ENCODE assay signal across 16 cellular contexts in genomic region chr2:190903693-190904450, GRCh38. TPM values are rescaled to one million over a fixed set of nuclear protein-coding genes. Genes with fewer than 3 reads are reported as not detected.
DNase-seq lines count a peak whose midpoint lies in the region; TF ChIP-seq lines count a peak whose summit lies in the region.
"Had no signal": no experiment of that assay in that cellular context is flagged by ENCODE, and none has a peak within 500 bp of the region (broad histone marks: within the 10 kb centered on the region; RNA-seq: fewer than 3 reads in every experiment).

No MANE protein-coding gene starts in this region.

- no peak for DNase-seq in T-helper 2 cell treated with Interferon-gamma antibody and Interleukin-4, amounts not matched to agents 5 μg/mL and 100 μg/mL, for 36 hours (ENCODE audit: low spot score)
- DNase-seq in T-helper 2 cell (no peak), SK-N-SH (no peak), brain microvascular endothelial cell (no peak), osteocyte (ENCODE audit: extremely low spot score, unreplicated experiment) (no peak), stomach (no peak), H7 (no peak)
- no peak for DNase-seq in activated CD8-positive, alpha-beta memory T cell treated with anti-CD3 and anti-CD28 coated beads, Interleukin-2, amount 50 U/mL, for 48 hours
- DNase-seq: 8988T; activated CD4-positive, alpha-beta T cell treated with anti-CD3 and anti-CD28 coated beads, Interleukin-2, amount 50 U/mL, for 4 hours; H9; mesendoderm; substantia nigra; T-helper 9 cell had no signal

- no peak overlapping the region for H2AFZ ChIP-seq in SK-N-SH (ENCODE audit: low read depth)

- no peaks in the 10 kb centered on the region for H3K9me3 Mint-ChIP-seq in T-helper 2 cell treated with Interferon-gamma antibody and Interleukin-4, amounts not matched to agents 5 μg/mL and 100 μg/mL, for 36 hours
- no peaks in the 10 kb centered on the region for H3K9me3 Mint-ChIP-seq in osteocyte (ENCODE audit: unreplicated experiment)
- H3K9me3 Mint-ChIP-seq: CD14-positive monocyte, H9, IgD-negative memory B cell had no signal

- no peak for TF ChIP-seq RAD21 in SK-N-SH (IDR thresholded peaks at IDR 0.05; ENCODE audit: low read length)

- CTCF ChIA-PET in SK-N-SH (lab: Yijun Ruan, JAX) = interaction anchor here (0.6 to 1.1 kb wide), 3 partner anchors 14 to 53 kb away, joined by 3 to 4 read pairs (median 4); no protein-coding TSS in a partner anchor

- H3K9me3 ChIP-seq in SK-N-SH = no peaks in the 10 kb centered on the region
- H3K9me3 ChIP-seq in stomach = no peaks in the 10 kb centered on the region

- peaks cover 82 to 87% of the 10 kb centered on the region in 2 experiments for H3K36me3 ChIP-seq in SK-N-SH (replicated peaks in 1 of 2; ENCODE audit: control insufficient read depth in 1 of 2, insufficient read depth in 2 of 2, low read length in 1 of 2)
- H3K36me3 ChIP-seq in brain microvascular endothelial cell (replicated peaks) = peaks cover 39% of the 10 kb centered on the region
- peaks cover 5 to 69% (median 60%) of the 10 kb centered on the region in 4 donors for H3K36me3 ChIP-seq in stomach
- H3K36me3 ChIP-seq in H7 (replicated peaks; ENCODE audit: control insufficient read depth, insufficient read depth, low read length) = peaks cover 1% of the 10 kb centered on the region; the same call in 1 of the 2 replicates

- H3K4me1 ChIP-seq in SK-N-SH (ENCODE audit: control insufficient read depth in 1 of 2, insufficient read depth in 2 of 2, low read depth in 1 of 2, low read length in 1 of 2) = peaks cover 3 to 7% of the 10 kb centered on the region in 2 experiments; a peak in 3 of 4 replicates
- peaks cover 0 to 11% (median 0%) of the 10 kb centered on the region in 4 donors for H3K4me1 ChIP-seq in stomach

- H3F3A ChIP-seq in SK-N-SH (replicated peaks; ENCODE audit: insufficient read depth) = peaks cover 68% of the 10 kb centered on the region

- H3K79me2 ChIP-seq in SK-N-SH (ENCODE audit: insufficient read depth) = peaks cover 58% of the 10 kb centered on the region

- no peaks in the 10 kb centered on the region for H3K27me3 Mint-ChIP-seq in T-helper 2 cell treated with Interferon-gamma antibody and Interleukin-4, amounts not matched to agents 5 μg/mL and 100 μg/mL, for 36 hours (ENCODE audit: low read depth)
- H3K27me3 Mint-ChIP-seq in osteocyte (ENCODE audit: unreplicated experiment) = no peaks in the 10 kb centered on the region
- H3K27me3 Mint-ChIP-seq: IgD-negative memory B cell had no signal

- H3K27ac ChIP-seq in SK-N-SH (ENCODE audit: low read depth in 2 of 2, low read length in 1 of 2) = peak overlapping the region; percentile 47 to 66; a peak in 3 of 4 replicates
- H3K27ac ChIP-seq in brain microvascular endothelial cell = peak overlapping the region; percentile 51
- no peak overlapping the region for H3K27ac ChIP-seq in stomach

- H3K4me3 Mint-ChIP-seq in T-helper 2 cell treated with Interferon-gamma antibody and Interleukin-4, amounts not matched to agents 5 μg/mL and 100 μg/mL, for 36 hours = no peak overlapping the region
- H3K4me3 Mint-ChIP-seq in osteocyte (ENCODE audit: unreplicated experiment) = no peak overlapping the region
- H3K4me3 Mint-ChIP-seq: CD14-positive monocyte, H9, IgD-negative memory B cell had no signal

- in situ Hi-C loops in brain microvascular endothelial cell (cut with HindIII; ENCODE audit: low pct_ligation_motif_present, low sequenced_read_pairs) = no loop called here

- no peaks in the 10 kb centered on the region for H3K9me2 ChIP-seq in SK-N-SH

- no peak overlapping the region for H3K4me2 ChIP-seq in SK-N-SH

- no peak overlapping the region; the same call in 1 of the 2 replicates for H3K9ac ChIP-seq in SK-N-SH

- 91% methylated on average over 1 of the region's 1 CpG for WGBS in SK-N-SH (ENCODE audit: low lambda C conversion rate)
- WGBS in stomach, 5 donors = 55 to 83% (median 73%) methylated on average over 1 of the region's 1 CpG

- no peak for TF ChIP-seq POLR2A in stomach (IDR thresholded peaks at IDR 0.05)

- intact Hi-C loops in stomach (cut with DNase I; ENCODE audit: low total_unique reads) = no loop called here

- H3K4me3 ChIP-seq in SK-N-SH (ENCODE audit: low read depth in 2 of 2, low read length in 1 of 2) (no peak overlapping the region), brain microvascular endothelial cell (ENCODE audit: low read depth, low read length) (no peak overlapping the region), stomach (no peak overlapping the region), H7 (ENCODE audit: insufficient read depth, low read depth, low read length) (no peak overlapping the region)

- POLR2A ChIA-PET in SK-N-SH (lab: Yijun Ruan, JAX) = interaction anchor here (0.7 kb wide), 1 partner anchor 20 kb away, joined by 3 read pairs; no protein-coding TSS in a partner anchor

- H3K4me1 Mint-ChIP-seq in T-helper 2 cell treated with Interferon-gamma antibody and Interleukin-4, amounts not matched to agents 5 μg/mL and 100 μg/mL, for 36 hours (ENCODE audit: low read depth) = peaks cover 10% of the 10 kb centered on the region
- H3K4me1 Mint-ChIP-seq in osteocyte (ENCODE audit: unreplicated experiment) = peaks cover 42% of the 10 kb centered on the region
- H3K4me1 Mint-ChIP-seq: CD14-positive monocyte had no signal

- H4K20me1 ChIP-seq in SK-N-SH (ENCODE audit: insufficient read depth) = no peaks in the 10 kb centered on the region

- peak overlapping the region; percentile 8 for H3K27ac Mint-ChIP-seq in T-helper 2 cell treated with Interferon-gamma antibody and Interleukin-4, amounts not matched to agents 5 μg/mL and 100 μg/mL, for 36 hours
- H3K27ac Mint-ChIP-seq in osteocyte (ENCODE audit: unreplicated experiment) = peak overlapping the region; percentile 78
- H3K27ac Mint-ChIP-seq: CD14-positive monocyte had no signal

- H3K27me3 ChIP-seq in SK-N-SH (ENCODE audit: insufficient read depth) (no peaks in the 10 kb centered on the region), brain microvascular endothelial cell (replicated peaks) (no peaks in the 10 kb centered on the region), stomach (no peaks in the 10 kb centered on the region), H7 (ENCODE audit: control insufficient read depth, insufficient read depth, low read length) (no peaks in the 10 kb centered on the region)

- no peak for TF ChIP-seq EP300 in SK-N-SH (IDR thresholded peaks at IDR 0.05; ENCODE audit: borderline replicate concordance in 1 of 2, low read depth in 1 of 2, low read length in 1 of 2)
- TF ChIP-seq EP300 in stomach (IDR thresholded peaks at IDR 0.05) = no peak

- no peak for TF ChIP-seq CTCF in SK-N-SH (IDR thresholded peaks at IDR 0.05)
- TF ChIP-seq CTCF in brain microvascular endothelial cell (IDR thresholded peaks at IDR 0.05; ENCODE audit: low read depth, low read length, missing control alignments) = no peak
- TF ChIP-seq CTCF in osteocyte (IDR thresholded peaks at IDR 0.05) = no peak
- TF ChIP-seq CTCF in stomach (IDR thresholded peaks at IDR 0.05) = no peak

- H3K36me3 Mint-ChIP-seq in T-helper 2 cell treated with Interferon-gamma antibody and Interleukin-4, amounts not matched to agents 5 μg/mL and 100 μg/mL, for 36 hours (ENCODE audit: low read depth) = peaks cover 45% of the 10 kb centered on the region
- peaks cover 43% of the 10 kb centered on the region for H3K36me3 Mint-ChIP-seq in osteocyte (ENCODE audit: unreplicated experiment)

TF ChIP-seq in SK-N-SH, 30 proteins besides CTCF, POLR2A, EP300 and RAD21:
- no peak for TF ChIP-seq ZBTB33 (IDR thresholded peaks at IDR 0.05; ENCODE audit: borderline replicate concordance, low read depth)
- TF ChIP-seq ELF1 (IDR thresholded peaks at IDR 0.05) = no peak
- TF ChIP-seq USF2 (IDR thresholded peaks at IDR 0.05; ENCODE audit: borderline replicate concordance, low read depth, low read length) = no peak

RNA-seq across cellular contexts. Expression of gene GLS, which starts 23.3 kb away (rescaled TPM):
- 37.2 and 58.5 TPM in 2 replicates for polyA plus RNA-seq in SK-N-SH (2012; rRNA removed)
- polyA plus RNA-seq in SK-N-SH (2012; cell fraction: cytosol; rRNA removed) = 42.9 and 63.8 TPM in 2 replicates
- polyA plus RNA-seq in SK-N-SH (2012; cell fraction: nucleus; rRNA removed) = 69.8 and 184 TPM in 2 replicates
- 167 and 178 TPM in 2 replicates for total RNA-seq in osteocyte
- 100 to 1,000 TPM; 106 to 353 (median 140) TPM for total RNA-seq in stomach
- polyA plus RNA-seq in stomach = 10 to 100 TPM in 2 of 3 donors, 1 to 10 TPM in 1; 9.6 to 13.2 (median 10.8) TPM
- 94.0 and 99.7 TPM in 2 replicates for total RNA-seq in H7 (2014; rRNA removed; shearing (Covaris generic))

Comparison
In these comparisons a context has a peak if more than half of its experiments do, and no peak if none do; other contexts are left out.
1. H3K27ac ChIP-seq: peak in SK-N-SH (2 of 2) and brain microvascular endothelial cell (single experiment); none in stomach (0 of 5).